Comparison of ENCODE assay signal across 18 cellular contexts in genomic region chrX:110044531-110045249, GRCh38. TPM values are rescaled to one million over a fixed set of nuclear protein-coding genes. Genes with fewer than 3 reads are reported as not detected.
A peak's percentile ranks its signal among the peaks of the same experiment; 100 is the strongest.
DNase-seq lines count a peak whose midpoint lies in the region; ATAC-seq, FAIRE-seq and TF ChIP-seq lines count a peak whose summit lies in the region.
"Had no signal": no experiment of that assay in that cellular context is flagged by ENCODE, and none has a peak within 500 bp of the region (broad histone marks: within the 10 kb centered on the region; RNA-seq: fewer than 3 reads in every experiment).

No MANE protein-coding gene starts in this region.

- H3K4me3 ChIP-seq in BLaER1 treated with 17β-estradiol and CSF1 and Interleukin-3, amounts not matched to agents 10 nM and 100 nM = no peak overlapping the region
- no peak overlapping the region for H3K4me3 ChIP-seq in K562
- H3K4me3 ChIP-seq in right cardiac atrium (ENCODE audit: low read length) = no peak overlapping the region
- H3K4me3 ChIP-seq: left lung, stomach had no signal

- in situ Hi-C loops in K562 (cut with MboI) = no loop called here

- no peak for FAIRE-seq in K562 (lab: Jason Lieb, UNC)

- peaks cover 0 to 5% (median 0%) of the 10 kb centered on the region in 11 experiments; a peak in 2 of 22 replicates for H3K36me3 ChIP-seq in BLaER1 treated with 17β-estradiol and CSF1 and Interleukin-3, amounts not matched to agents 10 nM and 100 nM
- peaks cover 28% of the 10 kb centered on the region for H3K36me3 ChIP-seq in K562 (ENCODE audit: control insufficient read depth, insufficient read depth, low read length)
- H3K36me3 ChIP-seq: left lung, stomach had no signal

- TF ChIP-seq POLR2A in K562 (conservative IDR thresholded peaks at IDR 0.05) = no peak

- POLR2A ChIA-PET in K562 (lab: Yijun Ruan, JAX) = interaction anchor here (2.3 kb wide), 1 partner anchor 12 kb away, joined by 6 read pairs; no protein-coding TSS in a partner anchor

- no peak for TF ChIP-seq CTCF in K562 (IDR thresholded peaks at IDR 0.05 in 2 of 3, conservative IDR thresholded peaks at IDR 0.05 in 1 of 3; ENCODE audit: insufficient read depth in 2 of 3, low read depth in 1 of 3, low read length in 3 of 3)

- BruUV-seq in K562 (replicated peaks; lab: Mats Ljungman, UMichigan) = no TSS peak

- peaks cover 10 to 77% (median 22%) of the 10 kb centered on the region in 10 experiments for H3K4me1 ChIP-seq in BLaER1 treated with 17β-estradiol and CSF1 and Interleukin-3, amounts not matched to agents 10 nM and 100 nM
- no peaks in the 10 kb centered on the region; a peak in 1 of 5 replicates for H3K4me1 ChIP-seq in K562 (replicated peaks in 1 of 2; ENCODE audit: control insufficient read depth in 2 of 2, insufficient read depth in 2 of 2, low read length in 2 of 2)
- H3K4me1 ChIP-seq in right cardiac atrium (ENCODE audit: control insufficient read depth, insufficient read depth, low read length) = peaks cover 5% of the 10 kb centered on the region

- intact Hi-C loops in K562 (cut with micrococcal nuclease) (loop anchor here (5.0 kb wide), 1 partner anchor 103 kb away; no protein-coding TSS in a partner anchor), right cardiac atrium (cut with DNase I) (no loop called here)

- DNase-seq in LHCN-M2 (ENCODE audit: low read depth) (peak; percentile 69), K562 (ENCODE audit: extremely low read depth in 1 of 4, low spot score in 3 of 4) (no peak), right cardiac atrium (peak in 1 of 3 donors; percentile 11)
- no peak for DNase-seq in activated T-cell treated with anti-CD3 and anti-CD28 coated beads, Interleukin-2, amount 50 U/mL, for 48 hours
- DNase-seq: activated naive CD8-positive, alpha-beta T cell treated with anti-CD3 and anti-CD28 coated beads, Interleukin-2, amount 10 ng/mL, durations not matched to agents 7 days and 5 days; CD4-positive, CD25-positive, alpha-beta regulatory T cell; DMS79; Karpas-422; left lung; SIG-M5; stomach; T-helper 17 cell had no signal

- peaks cover 38% of the 10 kb centered on the region for H3K79me2 ChIP-seq in K562 (ENCODE audit: control insufficient read depth, insufficient read depth, low read length)

- peaks cover 0 to 13% (median 0%) of the 10 kb centered on the region in 11 experiments; a peak in 2 of 22 replicates for H4K20me1 ChIP-seq in BLaER1 treated with 17β-estradiol and CSF1 and Interleukin-3, amounts not matched to agents 10 nM and 100 nM
- H4K20me1 ChIP-seq in K562 (replicated peaks; ENCODE audit: control insufficient read depth, insufficient read depth, low read length) = no peaks in the 10 kb centered on the region

- H3K27ac ChIP-seq in BLaER1 treated with 17β-estradiol and CSF1 and Interleukin-3, amounts not matched to agents 10 nM and 100 nM = peak overlapping the region in 9 of 11 experiments; percentile 9 to 73 (median 59); a peak in 8 of 22 replicates
- H3K27ac ChIP-seq in K562 (ENCODE audit: extremely low read depth, low read depth, low read length) (no peak overlapping the region), right cardiac atrium (ENCODE audit: low read length) (no peak overlapping the region)
- H3K27ac ChIP-seq: left lung had no signal

- ATAC-seq in K562 (no peak), right cardiac atrium (peak; percentile 61 to 77), GM21423 (IDR thresholded peaks at IDR 0.05; ENCODE audit: unreplicated experiment) (no peak), GM18511 (IDR thresholded peaks at IDR 0.05; ENCODE audit: unreplicated experiment) (no peak), GM19395 (IDR thresholded peaks at IDR 0.05; ENCODE audit: unreplicated experiment) (no peak)
- ATAC-seq: HCT116, left lung, T-helper 17 cell, WTC11 had no signal

- H2AFZ ChIP-seq in K562 (ENCODE audit: low read depth, low read length) = no peak overlapping the region

- peaks cover 5% of the 10 kb centered on the region for H3K9me1 ChIP-seq in K562 (ENCODE audit: control insufficient read depth, insufficient read depth, low read length)

- WGBS in K562 (ENCODE audit: insufficient coverage, low coverage, missing lambda C conversion rate) = 48% methylated on average over 3 of the region's 3 CpGs
- WGBS in right cardiac atrium = 61% methylated on average over 3 of the region's 3 CpGs

- peak overlapping the region in 4 of 11 experiments; percentile 2 to 69 (median 59); a peak in 6 of 22 replicates for H3K4me2 ChIP-seq in BLaER1 treated with 17β-estradiol and CSF1 and Interleukin-3, amounts not matched to agents 10 nM and 100 nM
- no peak overlapping the region for H3K4me2 ChIP-seq in K562 (ENCODE audit: insufficient read depth, low read length)

- peaks cover 92 to 100% (median 99%) of the 10 kb centered on the region in 11 experiments for H3K27me3 ChIP-seq in BLaER1 treated with 17β-estradiol and CSF1 and Interleukin-3, amounts not matched to agents 10 nM and 100 nM
- H3K27me3 ChIP-seq in K562 (ENCODE audit: control insufficient read depth in 2 of 2, insufficient read depth in 2 of 2, low read length in 2 of 2) (no peaks in the 10 kb centered on the region), right cardiac atrium (ENCODE audit: control insufficient read depth, insufficient read depth) (no peaks in the 10 kb centered on the region)
- H3K27me3 ChIP-seq: left lung had no signal

- no peak for TF ChIP-seq EP300 in K562 (IDR thresholded peaks at IDR 0.05; ENCODE audit: low read length)

- H3K9ac ChIP-seq in BLaER1 treated with 17β-estradiol and CSF1 and Interleukin-3, amounts not matched to agents 10 nM and 100 nM = no peak overlapping the region
- H3K9ac ChIP-seq in K562 (ENCODE audit: insufficient read depth in 1 of 2, low read depth in 2 of 2, low read length in 2 of 2) = no peak overlapping the region

- TF ChIP-seq RAD21 in K562 (CRISPR knock-in tag; conservative IDR thresholded peaks at IDR 0.05 in 1 of 2, IDR thresholded peaks at IDR 0.05 in 1 of 2) = no peak

- 0 out of 22 replicates have a peak, but pooled peaks cover 0 to 6% (median 0%) of the 10 kb centered on the region in 11 experiments for H3K9me3 ChIP-seq in BLaER1 treated with 17β-estradiol and CSF1 and Interleukin-3, amounts not matched to agents 10 nM and 100 nM (replicated peaks in 1 of 11)
- H3K9me3 ChIP-seq in K562 (replicated peaks; ENCODE audit: control insufficient read depth, insufficient read depth, low read depth, low read length) = no peaks in the 10 kb centered on the region
- H3K9me3 ChIP-seq in right cardiac atrium (ENCODE audit: control insufficient read depth, low read length) = no peaks in the 10 kb centered on the region
- H3K9me3 ChIP-seq: left lung, stomach had no signal

- CTCF ChIA-PET in K562 (lab: Yijun Ruan, JAX; ENCODE audit: low intra/inter-chr PET ratio) = no interaction called here

TF ChIP-seq in K562, 482 proteins besides CTCF, POLR2A, EP300 and RAD21:
- no peak for TF ChIP-seq C11orf30 (IDR thresholded peaks at IDR 0.05; ENCODE audit: low read depth)
- peak; percentile 69 for TF ChIP-seq ZNF121 (CRISPR knock-in tag; conservative IDR thresholded peaks at IDR 0.05)
- TF ChIP-seq U2AF1 (optimal IDR thresholded peaks at IDR 0.05; ENCODE audit: low read depth, low read length) = no peak

RNA-seq across cellular contexts. Expression of gene TMEM164, which starts 41.8 kb away (rescaled TPM):
- total RNA-seq in LHCN-M2 (2014; rRNA removed) (20.5 and 24.0 TPM in 2 replicates), K562 (2014; rRNA removed) (18.3 and 44.2 TPM in 2 replicates), K562 (2014; rRNA removed; fragmentation: Illumina TruSeq; extraction: Trizol) (24.7 and 25.4 TPM in 2 replicates), K562 (2015; rRNA removed; fragmentation: Illumina TruSeq; extraction: Trizol) (25.9 and 28.7 TPM in 2 replicates), K562 (2021) (57.3 and 58.7 TPM in 2 replicates), right cardiac atrium (10 to 100 TPM; 29.7 to 37.5 (median 34.3) TPM)
- 9.3 TPM for polyA plus RNA-seq in LHCN-M2 (2012)
- total RNA-seq in K562 (2011; cell fraction: chromatin; rRNA removed; ENCODE audit: low replicate concordance) = 48.8 and 62.1 TPM in 2 replicates
- total RNA-seq in K562 (2011; cell fraction: nucleolus; rRNA removed) = 47.6 and 54.0 TPM in 2 replicates
- 66.5 and 89.7 TPM in 2 replicates for total RNA-seq in K562 (2011; cell fraction: nucleoplasm; rRNA removed)
- polyA plus RNA-seq in K562 (2011; rRNA removed) (23.1 and 28.0 TPM in 2 replicates), K562 (2014; fragmentation: Illumina TruSeq; extraction: Trizol) (47.4 and 47.7 TPM in 2 replicates), K562 (2014; fragmentation: Nextera tagmentation; extraction: Ambion mirVana) (1 to 10 TPM; 2.4 to 3.0 TPM), K562 (2014; rRNA removed) (22.6 and 23.8 TPM in 2 replicates), right cardiac atrium (17.6 TPM)
- 20.8 and 24.2 TPM in 2 replicates for polyA plus RNA-seq in K562 (2011; cell fraction: cytosol; rRNA removed)
- 37.8 and 51.1 TPM in 2 replicates for polyA plus RNA-seq in K562 (2011; cell fraction: nucleus; rRNA removed)
- polyA plus RNA-seq in K562 (2012) = 31.6 and 34.8 TPM in 2 replicates
- 30.1 and 30.7 TPM in 2 replicates for polyA minus RNA-seq in K562 (2011; rRNA and poly(A)+ RNA removed)
- polyA minus RNA-seq in K562 (2011; cell fraction: cytosol; rRNA and poly(A)+ RNA removed) = 30.5 and 31.7 TPM in 2 replicates
- polyA minus RNA-seq in K562 (2011; cell fraction: nucleus; rRNA and poly(A)+ RNA removed) = 22.8 and 30.3 TPM in 2 replicates

Comparison
In these comparisons a context has a peak if more than half of its experiments do, and no peak if none do; other contexts are left out.
1. H3K27ac ChIP-seq: peak in BLaER1 treated with 17β-estradiol and CSF1 and Interleukin-3, amounts not matched to agents 10 nM and 100 nM (9 of 11); none in K562 (single experiment) and right cardiac atrium (single experiment).
2. ATAC-seq: peak in right cardiac atrium (2 of 2); none in K562 (single experiment), GM21423 (single experiment), GM18511 (single experiment) and GM19395 (single experiment).